In the genomic region with DNA sequence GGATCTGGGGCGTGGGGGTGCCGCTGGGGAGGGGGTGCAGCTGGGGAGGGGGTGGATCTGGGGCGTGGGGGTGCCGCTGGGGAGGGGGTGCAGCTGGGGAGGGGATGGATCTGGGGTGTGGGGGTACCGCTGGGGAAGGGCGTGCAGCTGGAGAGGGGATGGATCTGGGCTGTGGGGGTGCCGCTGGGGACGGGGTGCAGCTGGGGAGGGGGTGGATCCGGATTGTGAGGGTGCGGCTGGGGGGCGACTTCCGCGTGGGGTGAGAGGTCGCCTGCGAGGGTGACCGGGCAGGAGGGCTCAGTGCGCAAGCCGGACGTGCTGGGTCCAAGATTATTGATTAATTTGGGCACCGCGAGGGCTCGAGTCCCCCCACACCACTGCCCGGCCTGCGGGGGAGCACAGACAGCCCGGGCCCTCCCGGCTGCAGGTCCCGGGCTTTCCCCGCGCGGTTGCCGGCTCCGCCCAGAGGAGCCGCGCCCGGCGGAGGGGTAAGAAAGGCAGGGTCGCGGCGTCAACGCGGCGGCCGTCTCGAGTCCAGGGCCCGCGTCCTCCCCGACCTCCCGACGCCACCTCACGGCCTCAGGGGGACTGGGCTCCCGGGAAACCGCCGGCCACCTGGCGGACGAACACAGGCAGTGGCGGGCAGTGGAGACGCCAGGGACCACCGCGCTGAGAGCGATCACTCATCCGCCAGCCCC, we compare ENCODE assay signal across 8 cellular contexts. TPM values are rescaled to one million over a fixed set of nuclear protein-coding genes. Genes with fewer than 3 reads are reported as not detected.
A peak's percentile ranks its signal among the peaks of the same experiment; 100 is the strongest.
DNase-seq lines count a peak whose midpoint lies in the region; TF ChIP-seq lines count a peak whose summit lies in the region.

No MANE protein-coding gene starts in this region.

- no peak overlapping the region for H2BK5ac ChIP-seq in mesendoderm (ENCODE audit: low read length)

- no peaks in the 10 kb centered on the region for H3K27me3 Mint-ChIP-seq in type B pancreatic cell

- peak overlapping the region; percentile 87 for H3K4me3 ChIP-seq in GM23248
- peak overlapping the region; percentile 92 for H3K4me3 ChIP-seq in coronary artery
- peak overlapping the region; percentile 19 for H3K4me3 ChIP-seq in mesendoderm (ENCODE audit: low read length)

- no peak overlapping the region for H3K4ac ChIP-seq in mesendoderm (ENCODE audit: low read depth, low read length)

- no peaks in the 10 kb centered on the region for H3K79me1 ChIP-seq in mesendoderm (ENCODE audit: low read length)

- H3K36me3 ChIP-seq in GM23248 (ENCODE audit: low read depth) (peaks cover 8% of the 10 kb centered on the region), mesendoderm (ENCODE audit: control insufficient read depth, insufficient read depth, low read length) (no peaks in the 10 kb centered on the region)

- peak overlapping the region; percentile 55 for H3K4me3 Mint-ChIP-seq in type B pancreatic cell

- H3F3A ChIP-seq in GM23248 (ENCODE audit: insufficient read depth): peaks cover 11% of the 10 kb centered on the region; the same call in 1 of the 2 replicates

- H2AK5ac ChIP-seq in mesendoderm (ENCODE audit: low read length): no peak overlapping the region

- peaks cover 7% of the 10 kb centered on the region for H3K36me3 Mint-ChIP-seq in type B pancreatic cell

- H3K4me1 ChIP-seq in GM23248 (ENCODE audit: insufficient read depth): peaks cover 8% of the 10 kb centered on the region; the same call in 1 of the 2 replicates
- H3K4me1 ChIP-seq in mesendoderm (ENCODE audit: control insufficient read depth, low read depth, low read length): no peaks in the 10 kb centered on the region

- peak overlapping the region; percentile 33 for H3K18ac ChIP-seq in mesendoderm (ENCODE audit: low read length)

- peak overlapping the region; percentile 85 for H3K56ac ChIP-seq in mesendoderm (ENCODE audit: low read length)

- H3K9ac ChIP-seq in GM23248 (peak overlapping the region; percentile 89), mesendoderm (ENCODE audit: low read length) (peak overlapping the region; percentile 68)

- H2BK120ac ChIP-seq in mesendoderm (ENCODE audit: low read depth, low read length): no peak overlapping the region

- no peak for TF ChIP-seq CTCF in coronary artery (IDR thresholded peaks at IDR 0.05)
- TF ChIP-seq CTCF in type B pancreatic cell (conservative IDR thresholded peaks at IDR 0.05): peak; percentile 80

- peaks cover 3% of the 10 kb centered on the region for H3K9me3 Mint-ChIP-seq in type B pancreatic cell

- H3K27me3 ChIP-seq in GM23248 (replicated peaks; ENCODE audit: insufficient read depth) (no peaks in the 10 kb centered on the region), mesendoderm (ENCODE audit: insufficient read depth, low read length, poor library complexity) (no peaks in the 10 kb centered on the region)

- H3K27ac ChIP-seq in GM23248 (peak overlapping the region; percentile 56; the same call in 1 of the 2 replicates), coronary artery (peak overlapping the region; percentile 76 to 92), mesendoderm (ENCODE audit: low read depth, low read length) (peak overlapping the region; percentile 17)

- in situ Hi-C loops in GM23248 (cut with MboI) (no loop called here), KBM-7 (cut with MboI; ENCODE audit: low pct_unique_long_range_greater_than_20kb, low sequenced_read_pairs) (no loop called here)

- no peak overlapping the region for H2BK15ac ChIP-seq in mesendoderm (replicated peaks; ENCODE audit: low read depth)

- H4K20me1 ChIP-seq in GM23248 (ENCODE audit: insufficient read depth): no peaks in the 10 kb centered on the region

- no peak overlapping the region for H3K27ac Mint-ChIP-seq in type B pancreatic cell

- no peak overlapping the region for H4K8ac ChIP-seq in mesendoderm (ENCODE audit: low read depth, low read length)

- H2AFZ ChIP-seq in GM23248: peak overlapping the region; percentile 88

- 0 to 1% methylated on average over 34 to 51 of the region's 61 CpGs for WGBS in GM23248 (ENCODE audit: low coverage in 1 of 2, low lambda C conversion rate in 2 of 2, missing lambda C conversion rate in 2 of 2), 2 experiments
- no CpG with 5 or more reads among the region's 61 CpGs for WGBS in mesendoderm (ENCODE audit: extremely low coverage, insufficient coverage, low lambda C conversion rate)

- H3K23ac ChIP-seq in mesendoderm (ENCODE audit: low read length): no peak overlapping the region

- H3K79me2 ChIP-seq in GM23248 (ENCODE audit: insufficient read depth) (peaks cover 14% of the 10 kb centered on the region), mesendoderm (ENCODE audit: control insufficient read depth, insufficient read depth, low read length) (no peaks in the 10 kb centered on the region)

- peak overlapping the region; percentile 81 for H3K4me2 ChIP-seq in GM23248 (ENCODE audit: unreplicated experiment)
- H3K4me2 ChIP-seq in mesendoderm (ENCODE audit: low read length): peak overlapping the region; percentile 67

- H4K5ac ChIP-seq in mesendoderm (ENCODE audit: low read length): no peak overlapping the region

- H3K9me3 ChIP-seq in GM23248 (ENCODE audit: low read depth): no peaks in the 10 kb centered on the region

- DNase-seq in DMS79 treated with DMSO at 0.1 percent for 48 hours (lab: John Stamatoyannopoulos, UW) (peak; percentile 40), DMS79 (lab: John Stamatoyannopoulos, UW) (no peak), GM23248 (peak; percentile 87), KBM-7 (peak; percentile 89), RPMI8226 (peak; percentile 77), coronary artery (ENCODE audit: low spot score) (no peak), mesendoderm (peak; percentile 94), type B pancreatic cell (ENCODE audit: extremely low spot score, unreplicated experiment) (no peak)

- H3K4me1 Mint-ChIP-seq in type B pancreatic cell (ENCODE audit: unreplicated experiment): peaks cover 20% of the 10 kb centered on the region

- H3K9me2 ChIP-seq in GM23248 (ENCODE audit: insufficient read depth): no peaks in the 10 kb centered on the region

RNA-seq across cellular contexts. Expression of gene MRPL41, which starts 0.6 kb away (rescaled TPM):
- total RNA-seq in GM23248 (2014; rRNA removed; shearing (Covaris generic)): 28.7 and 42.9 TPM in 2 replicates
- polyA plus RNA-seq in GM23248 (2016; fragmentation: Nextera tagmentation; extraction: Ambion mirVana): 97.6 and 99.8 TPM in 2 replicates
- 28.7 TPM for polyA plus RNA-seq in mesendoderm (2013, experiment 1 of 2)
- polyA plus RNA-seq in mesendoderm (2013, experiment 2 of 2): 28.9 TPM
- 50.4 and 51.6 TPM in 2 replicates for total RNA-seq in type B pancreatic cell (ENCODE audit: low replicate concordance)

RNA-seq across cellular contexts. Expression of gene PNPLA7, which starts 0.9 kb away (rescaled TPM):
- 0.54 and 0.89 TPM in 2 replicates for total RNA-seq in GM23248 (2014; rRNA removed; shearing (Covaris generic))
- 0.44 and 0.59 TPM in 2 replicates for polyA plus RNA-seq in GM23248 (2016; fragmentation: Nextera tagmentation; extraction: Ambion mirVana)
- 0.22 TPM for polyA plus RNA-seq in mesendoderm (2013, experiment 1 of 2)
- 0.20 TPM for polyA plus RNA-seq in mesendoderm (2013, experiment 2 of 2)
- total RNA-seq in type B pancreatic cell (ENCODE audit: low replicate concordance): 2.5 and 3.1 TPM in 2 replicates

RNA-seq across cellular contexts. Expression of gene DPH7, which starts 27.6 kb away (rescaled TPM):
- 27.0 and 32.6 TPM in 2 replicates for total RNA-seq in GM23248 (2014; rRNA removed; shearing (Covaris generic))
- 24.1 and 26.7 TPM in 2 replicates for polyA plus RNA-seq in GM23248 (2016; fragmentation: Nextera tagmentation; extraction: Ambion mirVana)
- 31.5 TPM for polyA plus RNA-seq in mesendoderm (2013, experiment 1 of 2)
- 31.5 TPM for polyA plus RNA-seq in mesendoderm (2013, experiment 2 of 2)
- 33.8 and 45.8 TPM in 2 replicates for total RNA-seq in type B pancreatic cell (ENCODE audit: low replicate concordance)

RNA-seq across cellular contexts. Expression of gene ZMYND19, which starts 39.2 kb away (rescaled TPM):
- total RNA-seq in GM23248 (2014; rRNA removed; shearing (Covaris generic)): 29.6 and 35.0 TPM in 2 replicates
- polyA plus RNA-seq in GM23248 (2016; fragmentation: Nextera tagmentation; extraction: Ambion mirVana): 6.1 and 11.6 TPM in 2 replicates
- polyA plus RNA-seq in mesendoderm (2013, experiment 1 of 2): 30.2 TPM
- polyA plus RNA-seq in mesendoderm (2013, experiment 2 of 2): 29.7 TPM
- 41.7 and 45.3 TPM in 2 replicates for total RNA-seq in type B pancreatic cell (ENCODE audit: low replicate concordance)

RNA-seq across cellular contexts. Expression of gene ARRDC1, which starts 54.4 kb away (rescaled TPM):
- 26.9 and 37.1 TPM in 2 replicates for total RNA-seq in GM23248 (2014; rRNA removed; shearing (Covaris generic))
- 21.0 and 22.0 TPM in 2 replicates for polyA plus RNA-seq in GM23248 (2016; fragmentation: Nextera tagmentation; extraction: Ambion mirVana)
- 12.8 TPM for polyA plus RNA-seq in mesendoderm (2013, experiment 1 of 2)
- 11.7 TPM for polyA plus RNA-seq in mesendoderm (2013, experiment 2 of 2)
- total RNA-seq in type B pancreatic cell (ENCODE audit: low replicate concordance): 46.4 and 96.6 TPM in 2 replicates

Comparison
In these comparisons a context has a peak if more than half of its experiments do, and no peak if none do; other contexts are left out.
1. DNase-seq: peak in DMS79 treated with DMSO at 0.1 percent for 48 hours (single experiment), GM23248 (single experiment), KBM-7 (single experiment), RPMI8226 (single experiment) and mesendoderm (single experiment); none in DMS79 (single experiment), coronary artery (single experiment) and type B pancreatic cell (single experiment).
2. H3K27ac ChIP-seq: peak in every context shown above with its lines; median percentile 84 in coronary artery; 56 in GM23248; 17 in mesendoderm.
3. H3K4me3 ChIP-seq: peak in every context shown above with its lines; median percentile 92 in coronary artery; 87 in GM23248; 19 in mesendoderm.